ENCODE assay signal across 23 cellular contexts in genomic region chr11:64908766-64909165, GRCh38. TPM values are rescaled to one million over a fixed set of nuclear protein-coding genes. Genes with fewer than 3 reads are reported as not detected.
"Had no signal": no experiment of that assay in that cellular context is flagged by ENCODE, and none has a peak within 500 bp of the region (broad histone marks: within the 10 kb centered on the region; RNA-seq: fewer than 3 reads in every experiment).

No MANE protein-coding gene starts in this region.

- H3K4me1 ChIP-seq: SJCRH30 had no signal

- H3K27me3 ChIP-seq: SJCRH30 had no signal

- H3K9me3 ChIP-seq: SJCRH30 had no signal

- H3K4me3 ChIP-seq: SJCRH30 had no signal

- DNase-seq: KBM-7, MV-4-11, NCI-H1048, NCI-H1105, NCI-H1417, NCI-H1436 treated with DMSO at 0.1 percent for 48 hours, NCI-H1694 treated with DMSO at 0.1 percent for 48 hours, NCI-H1930, NCI-H2081, NCI-H2107, NCI-H2227 treated with DMSO at 0.1 percent for 48 hours, NCI-H524, NCI-H526 treated with DMSO at 0.1 percent for 48 hours, NCI-H774, SHP77 treated with DMSO at 0.1 percent for 48 hours, SJCRH30 had no signal

- H3K27ac ChIP-seq: HL-60, SJCRH30 had no signal

- H3K36me3 ChIP-seq: SJCRH30 had no signal

- ATAC-seq: Panc1, Right ventricle myocardium inferior, SK-N-SH treated with all-trans-retinoic acid at 6 μM for 48 hours had no signal

RNA-seq across cellular contexts. Expression of gene GPHA2, which starts 26.9 kb away (rescaled TPM):
- total RNA-seq: LHCN-M2, MCF 10A, NCI-H460, Right ventricle myocardium inferior, SJCRH30 had no signal
